1 cellular context compared by ENCODE assay signal in genomic region chr3:58526124-58526957, GRCh38.
TF ChIP-seq lines count a peak whose summit lies in the region.

No MANE protein-coding gene starts in this region.

TF ChIP-seq in HepG2, 621 proteins besides CTCF, POLR2A, EP300 and RAD21 (continued from another document and continues in another):
- TF ChIP-seq, protein P1, sequence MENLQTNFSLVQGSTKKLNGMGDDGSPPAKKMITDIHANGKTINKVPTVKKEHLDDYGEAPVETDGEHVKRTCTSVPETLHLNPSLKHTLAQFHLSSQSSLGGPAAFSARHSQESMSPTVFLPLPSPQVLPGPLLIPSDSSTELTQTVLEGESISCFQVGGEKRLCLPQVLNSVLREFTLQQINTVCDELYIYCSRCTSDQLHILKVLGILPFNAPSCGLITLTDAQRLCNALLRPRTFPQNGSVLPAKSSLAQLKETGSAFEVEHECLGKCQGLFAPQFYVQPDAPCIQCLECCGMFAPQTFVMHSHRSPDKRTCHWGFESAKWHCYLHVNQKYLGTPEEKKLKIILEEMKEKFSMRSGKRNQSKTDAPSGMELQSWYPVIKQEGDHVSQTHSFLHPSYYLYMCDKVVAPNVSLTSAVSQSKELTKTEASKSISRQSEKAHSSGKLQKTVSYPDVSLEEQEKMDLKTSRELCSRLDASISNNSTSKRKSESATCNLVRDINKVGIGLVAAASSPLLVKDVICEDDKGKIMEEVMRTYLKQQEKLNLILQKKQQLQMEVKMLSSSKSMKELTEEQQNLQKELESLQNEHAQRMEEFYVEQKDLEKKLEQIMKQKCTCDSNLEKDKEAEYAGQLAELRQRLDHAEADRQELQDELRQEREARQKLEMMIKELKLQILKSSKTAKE (CRISPR knock-in tag; IDR thresholded peaks at IDR 0.05; ENCODE audit: borderline replicate concordance): no peak
- TF ChIP-seq GATA4 (IDR thresholded peaks at IDR 0.05; ENCODE audit: borderline replicate concordance, low read depth): 0 out of 2 replicates have a peak, but pooled peaks have one; percentile 26
- TF ChIP-seq ZNF3 (CRISPR knock-in tag; IDR thresholded peaks at IDR 0.05): no peak
- no peak for TF ChIP-seq IRF1 (CRISPR knock-in tag; IDR thresholded peaks at IDR 0.05; ENCODE audit: low read depth)
- TF ChIP-seq ATAD3A (CRISPR knock-in tag; IDR thresholded peaks at IDR 0.05): no peak
- 0 out of 2 replicates have a peak, but pooled peaks have one; percentile 18 for TF ChIP-seq ZBTB40 (IDR thresholded peaks at IDR 0.05)
- peak; percentile 90; the same call in 1 of the 2 replicates for TF ChIP-seq ZBTB40 (CRISPR knock-in tag; IDR thresholded peaks at IDR 0.05)
- no peak for TF ChIP-seq HOXD1 (CRISPR knock-in tag; IDR thresholded peaks at IDR 0.05)
- TF ChIP-seq ZNF549 (CRISPR knock-in tag; IDR thresholded peaks at IDR 0.05): no peak
- TF ChIP-seq SIX1 (CRISPR knock-in tag; IDR thresholded peaks at IDR 0.05; ENCODE audit: borderline replicate concordance): 0 out of 2 replicates have a peak, but pooled peaks have one; percentile 22
- TF ChIP-seq FOSL2 (CRISPR knock-in tag; IDR thresholded peaks at IDR 0.05): peak; percentile 99
- TF ChIP-seq, protein P2, sequence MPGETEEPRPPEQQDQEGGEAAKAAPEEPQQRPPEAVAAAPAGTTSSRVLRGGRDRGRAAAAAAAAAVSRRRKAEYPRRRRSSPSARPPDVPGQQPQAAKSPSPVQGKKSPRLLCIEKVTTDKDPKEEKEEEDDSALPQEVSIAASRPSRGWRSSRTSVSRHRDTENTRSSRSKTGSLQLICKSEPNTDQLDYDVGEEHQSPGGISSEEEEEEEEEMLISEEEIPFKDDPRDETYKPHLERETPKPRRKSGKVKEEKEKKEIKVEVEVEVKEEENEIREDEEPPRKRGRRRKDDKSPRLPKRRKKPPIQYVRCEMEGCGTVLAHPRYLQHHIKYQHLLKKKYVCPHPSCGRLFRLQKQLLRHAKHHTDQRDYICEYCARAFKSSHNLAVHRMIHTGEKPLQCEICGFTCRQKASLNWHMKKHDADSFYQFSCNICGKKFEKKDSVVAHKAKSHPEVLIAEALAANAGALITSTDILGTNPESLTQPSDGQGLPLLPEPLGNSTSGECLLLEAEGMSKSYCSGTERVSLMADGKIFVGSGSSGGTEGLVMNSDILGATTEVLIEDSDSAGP (CRISPR knock-in tag; IDR thresholded peaks at IDR 0.05; ENCODE audit: borderline replicate concordance): no peak; the same call in 1 of the 2 replicates
- peak; percentile 49 for TF ChIP-seq NCOA2 (CRISPR knock-in tag; IDR thresholded peaks at IDR 0.05)
- TF ChIP-seq MIXL1 (CRISPR knock-in tag; IDR thresholded peaks at IDR 0.05): peak; percentile 32; the same call in 1 of the 2 replicates
- TF ChIP-seq RXRA (CRISPR knock-in tag; IDR thresholded peaks at IDR 0.05): peak; percentile 11
- TF ChIP-seq, protein P3, sequence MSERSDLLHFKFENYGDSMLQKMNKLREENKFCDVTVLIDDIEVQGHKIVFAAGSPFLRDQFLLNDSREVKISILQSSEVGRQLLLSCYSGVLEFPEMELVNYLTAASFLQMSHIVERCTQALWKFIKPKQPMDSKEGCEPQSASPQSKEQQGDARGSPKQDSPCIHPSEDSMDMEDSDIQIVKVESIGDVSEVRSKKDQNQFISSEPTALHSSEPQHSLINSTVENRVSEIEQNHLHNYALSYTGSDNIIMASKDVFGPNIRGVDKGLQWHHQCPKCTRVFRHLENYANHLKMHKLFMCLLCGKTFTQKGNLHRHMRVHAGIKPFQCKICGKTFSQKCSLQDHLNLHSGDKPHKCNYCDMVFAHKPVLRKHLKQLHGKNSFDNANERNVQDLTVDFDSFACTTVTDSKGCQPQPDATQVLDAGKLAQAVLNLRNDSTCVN (CRISPR knock-in tag; IDR thresholded peaks at IDR 0.05; ENCODE audit: borderline replicate concordance): no peak
- TF ChIP-seq ARID5B (CRISPR knock-in tag; IDR thresholded peaks at IDR 0.05): peak; percentile 63
- TF ChIP-seq TFE3 (CRISPR knock-in tag; IDR thresholded peaks at IDR 0.05): peak; percentile 42; the same call in 1 of the 2 replicates
- TF ChIP-seq ZMYM4 (CRISPR knock-in tag; IDR thresholded peaks at IDR 0.05): no peak
- no peak for TF ChIP-seq ZNF563 (CRISPR knock-in tag; IDR thresholded peaks at IDR 0.05)
- TF ChIP-seq, protein P4, sequence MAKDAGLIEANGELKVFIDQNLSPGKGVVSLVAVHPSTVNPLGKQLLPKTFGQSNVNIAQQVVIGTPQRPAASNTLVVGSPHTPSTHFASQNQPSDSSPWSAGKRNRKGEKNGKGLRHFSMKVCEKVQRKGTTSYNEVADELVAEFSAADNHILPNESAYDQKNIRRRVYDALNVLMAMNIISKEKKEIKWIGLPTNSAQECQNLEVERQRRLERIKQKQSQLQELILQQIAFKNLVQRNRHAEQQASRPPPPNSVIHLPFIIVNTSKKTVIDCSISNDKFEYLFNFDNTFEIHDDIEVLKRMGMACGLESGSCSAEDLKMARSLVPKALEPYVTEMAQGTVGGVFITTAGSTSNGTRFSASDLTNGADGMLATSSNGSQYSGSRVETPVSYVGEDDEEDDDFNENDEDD (CRISPR knock-in tag; IDR thresholded peaks at IDR 0.05; ENCODE audit: borderline replicate concordance): peak; percentile 68; the same call in 1 of the 2 replicates
- TF ChIP-seq PLSCR1 (CRISPR knock-in tag; IDR thresholded peaks at IDR 0.05; ENCODE audit: borderline replicate concordance): no peak
- TF ChIP-seq MAFK (conservative IDR thresholded peaks at IDR 0.05 in 1 of 2, IDR thresholded peaks at IDR 0.05 in 1 of 2; ENCODE audit: low read length in 2 of 2): no peak
- TF ChIP-seq, protein P5, sequence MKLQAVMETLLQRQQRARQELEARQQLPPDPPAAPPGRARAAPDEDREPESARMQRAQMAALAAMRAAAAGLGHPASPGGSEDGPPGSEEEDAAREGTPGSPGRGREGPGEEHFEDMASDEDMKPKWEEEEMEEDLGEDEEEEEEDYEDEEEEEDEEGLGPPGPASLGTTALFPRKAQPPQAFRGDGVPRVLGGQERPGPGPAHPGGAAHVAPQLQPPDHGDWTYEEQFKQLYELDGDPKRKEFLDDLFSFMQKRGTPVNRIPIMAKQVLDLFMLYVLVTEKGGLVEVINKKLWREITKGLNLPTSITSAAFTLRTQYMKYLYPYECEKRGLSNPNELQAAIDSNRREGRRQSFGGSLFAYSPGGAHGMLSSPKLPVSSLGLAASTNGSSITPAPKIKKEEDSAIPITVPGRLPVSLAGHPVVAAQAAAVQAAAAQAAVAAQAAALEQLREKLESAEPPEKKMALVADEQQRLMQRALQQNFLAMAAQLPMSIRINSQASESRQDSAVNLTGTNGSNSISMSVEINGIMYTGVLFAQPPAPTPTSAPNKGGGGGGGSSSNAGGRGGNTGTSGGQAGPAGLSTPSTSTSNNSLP (IDR thresholded peaks at IDR 0.05; ENCODE audit: low read depth, low read length): peak; percentile 79
- peak; percentile 54; the same call in 1 of the 2 replicates for TF ChIP-seq SALL1 (CRISPR knock-in tag; IDR thresholded peaks at IDR 0.05)
